Comparison of ENCODE assay signal across 21 cellular contexts in the genomic region with DNA sequence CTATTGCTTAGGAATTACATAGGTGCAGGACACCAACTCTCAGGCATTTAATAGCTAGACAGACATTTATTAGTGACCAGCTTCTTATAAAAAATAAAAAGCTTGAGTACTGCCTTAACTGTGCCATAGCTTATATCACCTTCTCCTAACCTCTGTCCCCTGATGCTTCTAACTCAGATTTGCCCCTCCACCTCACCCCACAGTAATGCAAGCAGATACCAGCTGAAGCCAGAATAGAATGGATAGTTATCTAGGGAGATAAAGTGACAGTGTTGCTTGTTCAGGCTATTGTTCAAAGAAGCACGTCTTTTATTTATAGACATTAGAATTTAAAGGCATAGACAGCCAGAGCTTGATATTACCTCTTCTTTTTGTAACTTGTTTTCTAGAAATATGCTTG.
A peak's percentile ranks its signal among the peaks of the same experiment; 100 is the strongest.
DNase-seq lines count a peak whose midpoint lies in the region; ATAC-seq and TF ChIP-seq lines count a peak whose summit lies in the region.
"Had no signal": no experiment of that assay in that cellular context is flagged by ENCODE, and none has a peak within 500 bp of the region (broad histone marks: within the 10 kb centered on the region; RNA-seq: fewer than 3 reads in every experiment).

No MANE protein-coding gene starts in this region.

- ATAC-seq in WTC11 (peak; percentile 23; the same call in 1 of the 2 replicates), GM18873 (IDR thresholded peaks at IDR 0.05; ENCODE audit: low FRiP score, unreplicated experiment) (no peak)
- ATAC-seq: activated CD8-positive, alpha-beta memory T cell treated with anti-CD3 and anti-CD28 coated beads, Interleukin-2, amount 10 ng/mL, durations not matched to agents 7 days and 5 days; activated T-helper 17 cell treated with anti-CD3 and anti-CD28 coated beads, Interleukin-2, amount 50 U/mL, for 72 hours; gastroesophageal sphincter; left colon; stimulated activated naive CD8-positive, alpha-beta T cell treated with anti-CD3 and anti-CD28 coated beads, Interleukin-15, Interleukin-2, amounts not matched to agents 100 U/mL and 50 U/mL, for 24 hours had no signal

- H2AFZ ChIP-seq in neuronal stem cell (ENCODE audit: low read length) = peak overlapping the region; percentile 54

- no peak overlapping the region for H3K14ac ChIP-seq in neuronal stem cell (ENCODE audit: low read length)

- H3K27me3 Mint-ChIP-seq in WTC11 (ENCODE audit: low read depth) = no peaks in the 10 kb centered on the region
- H3K27me3 Mint-ChIP-seq: activated CD8-positive, alpha-beta memory T cell treated with anti-CD3 and anti-CD28 coated beads, Interleukin-2, amount 10 ng/mL, durations not matched to agents 7 days and 5 days; activated T-helper 17 cell treated with anti-CD3 and anti-CD28 coated beads, Interleukin-2, amount 50 U/mL, for 72 hours had no signal

- H3K9me3 ChIP-seq in neuronal stem cell (replicated peaks in 1 of 2; ENCODE audit: control insufficient read depth in 2 of 2, insufficient read depth in 1 of 2, low read depth in 1 of 2, low read length in 2 of 2) = no peaks in the 10 kb centered on the region
- H3K9me3 ChIP-seq: gastroesophageal sphincter, pancreas, sigmoid colon, tibial nerve had no signal

- no peak overlapping the region for H3K27ac Mint-ChIP-seq in WTC11
- H3K27ac Mint-ChIP-seq: activated CD8-positive, alpha-beta memory T cell treated with anti-CD3 and anti-CD28 coated beads, Interleukin-2, amount 10 ng/mL, durations not matched to agents 7 days and 5 days; activated T-helper 17 cell treated with anti-CD3 and anti-CD28 coated beads, Interleukin-2, amount 50 U/mL, for 72 hours; CD14-positive monocyte had no signal

- peaks cover 22% of the 10 kb centered on the region for H3K4me1 Mint-ChIP-seq in WTC11
- H3K4me1 Mint-ChIP-seq: activated CD8-positive, alpha-beta memory T cell treated with anti-CD3 and anti-CD28 coated beads, Interleukin-2, amount 10 ng/mL, durations not matched to agents 7 days and 5 days; activated T-helper 17 cell treated with anti-CD3 and anti-CD28 coated beads, Interleukin-2, amount 50 U/mL, for 72 hours; CD14-positive monocyte had no signal

- H3K36me3 Mint-ChIP-seq in WTC11 = no peaks in the 10 kb centered on the region

- H3K18ac ChIP-seq in neuronal stem cell (ENCODE audit: low read length) = no peak overlapping the region

- H2BK5ac ChIP-seq in neuronal stem cell (ENCODE audit: low read length) = no peak overlapping the region

- POLR2A ChIA-PET in WTC11 (lab: Charles Lee) = no interaction called here

- no peak overlapping the region for H3K4ac ChIP-seq in neuronal stem cell (ENCODE audit: low read length)

- H3K27me3 ChIP-seq in neuronal stem cell (ENCODE audit: control insufficient read depth in 3 of 3, insufficient read depth in 3 of 3, low read depth in 1 of 3, low read length in 3 of 3) = no peaks in the 10 kb centered on the region
- H3K27me3 ChIP-seq: gastroesophageal sphincter, pancreas, sigmoid colon, tibial nerve had no signal

- no CpG with 5 or more reads among the region's 1 CpG for WGBS in neuronal stem cell (ENCODE audit: extremely low coverage in 2 of 2, insufficient read length in 2 of 2, insufficient replicate concordance in 1 of 2), 2 donors

- no peak overlapping the region for H3K4me3 Mint-ChIP-seq in WTC11
- H3K4me3 Mint-ChIP-seq: activated CD8-positive, alpha-beta memory T cell treated with anti-CD3 and anti-CD28 coated beads, Interleukin-2, amount 10 ng/mL, durations not matched to agents 7 days and 5 days; activated T-helper 17 cell treated with anti-CD3 and anti-CD28 coated beads, Interleukin-2, amount 50 U/mL, for 72 hours; CD14-positive monocyte had no signal

- H2AK5ac ChIP-seq in neuronal stem cell (ENCODE audit: low read depth, low read length) = no peak overlapping the region

- no peak overlapping the region for H2BK15ac ChIP-seq in neuronal stem cell (ENCODE audit: low read length)

- no peak overlapping the region for H3K4me3 ChIP-seq in neuronal stem cell (ENCODE audit: low read length in 2 of 2)
- H3K4me3 ChIP-seq: gastroesophageal sphincter, pancreas, sigmoid colon, tibial nerve had no signal

- no peaks in the 10 kb centered on the region for H3K36me3 ChIP-seq in neuronal stem cell (replicated peaks in 1 of 2; ENCODE audit: control insufficient read depth in 2 of 2, insufficient read depth in 2 of 2, low read length in 2 of 2)
- H3K36me3 ChIP-seq: gastroesophageal sphincter, pancreas, sigmoid colon had no signal

- H3K23ac ChIP-seq in neuronal stem cell (ENCODE audit: low read depth, low read length, poor library complexity) = no peak overlapping the region

- no peak overlapping the region for H3K4me2 ChIP-seq in neuronal stem cell (ENCODE audit: insufficient read depth, low read length, poor library complexity, severe bottlenecking)

- H2BK12ac ChIP-seq in neuronal stem cell (ENCODE audit: low read length) = no peak overlapping the region

- H4K8ac ChIP-seq in neuronal stem cell (ENCODE audit: low read depth, low read length) = no peak overlapping the region

- H4K91ac ChIP-seq in neuronal stem cell (ENCODE audit: low read depth, low read length, poor library complexity) = no peak overlapping the region

- no peak for TF ChIP-seq CTCF in WTC11 (IDR thresholded peaks at IDR 0.05)

- CTCF ChIA-PET in WTC11 (lab: Charles Lee) = no interaction called here

- H3K4me1 ChIP-seq in neuronal stem cell (ENCODE audit: control insufficient read depth in 2 of 2, insufficient read depth in 1 of 2, low read depth in 1 of 2, low read length in 2 of 2) = peaks cover 1 to 11% of the 10 kb centered on the region in 2 donors
- H3K4me1 ChIP-seq: pancreas had no signal

- H3K27ac ChIP-seq in neuronal stem cell (replicated peaks; ENCODE audit: low read length) = no peak overlapping the region
- H3K27ac ChIP-seq: gastroesophageal sphincter, pancreas, tibial nerve had no signal

- H3K9me3 Mint-ChIP-seq in WTC11 = 0 out of 2 replicates have a peak, but pooled peaks cover 1% of the 10 kb centered on the region
- H3K9me3 Mint-ChIP-seq: activated T-helper 17 cell treated with anti-CD3 and anti-CD28 coated beads, Interleukin-2, amount 50 U/mL, for 72 hours had no signal

- in situ Hi-C loops in KBM-7 (cut with MboI; ENCODE audit: low pct_unique_long_range_greater_than_20kb, low sequenced_read_pairs) = no loop called here

- DNase-seq in NCI-H510A treated with DMSO at 0.1 percent for 48 hours (lab: John Stamatoyannopoulos, UW) (peak; percentile 32), NCI-H510A (lab: John Stamatoyannopoulos, UW) (no peak), KBM-7 (peak; percentile 16), WTC11 (ENCODE audit: low spot score) (no peak), neuronal stem cell (ENCODE audit: low spot score) (no peak), hypothalamus (lab: John Stamatoyannopoulos, UW) (no peak), NCI-H524 treated with DMSO at 0.1 percent for 48 hours (lab: John Stamatoyannopoulos, UW) (no peak)
- DNase-seq: activated CD4-positive, alpha-beta T cell treated with anti-CD3 and anti-CD28 coated beads for 4 hours; activated CD8-positive, alpha-beta memory T cell treated with anti-CD3 and anti-CD28 coated beads, Interleukin-2, amount 10 ng/mL, durations not matched to agents 7 days and 5 days; left colon; NCI-H1048; NCI-H526 treated with DMSO at 0.1 percent for 48 hours; pancreas; sigmoid colon; stimulated activated CD4-positive, alpha-beta T cell treated with anti-CD3 and anti-CD28 coated beads, Interleukin-1b, Interleukin-23, amount 100 ng/mL, for 48 hours; stimulated activated naive CD8-positive, alpha-beta T cell treated with anti-CD3 and anti-CD28 coated beads, Interleukin-15, Interleukin-2, amounts not matched to agents 100 U/mL and 50 U/mL, for 24 hours had no signal

- no peaks in the 10 kb centered on the region for H3K79me1 ChIP-seq in neuronal stem cell (ENCODE audit: low read depth, low read length)

- no peak overlapping the region for H3K9ac ChIP-seq in neuronal stem cell (ENCODE audit: low read depth, low read length, poor library complexity)

- H2BK120ac ChIP-seq in neuronal stem cell (ENCODE audit: low read depth, low read length) = no peak overlapping the region

TF ChIP-seq in WTC11, 78 proteins besides CTCF, POLR2A, EP300 and RAD21 (continues in another document):
- TF ChIP-seq, protein P1, sequence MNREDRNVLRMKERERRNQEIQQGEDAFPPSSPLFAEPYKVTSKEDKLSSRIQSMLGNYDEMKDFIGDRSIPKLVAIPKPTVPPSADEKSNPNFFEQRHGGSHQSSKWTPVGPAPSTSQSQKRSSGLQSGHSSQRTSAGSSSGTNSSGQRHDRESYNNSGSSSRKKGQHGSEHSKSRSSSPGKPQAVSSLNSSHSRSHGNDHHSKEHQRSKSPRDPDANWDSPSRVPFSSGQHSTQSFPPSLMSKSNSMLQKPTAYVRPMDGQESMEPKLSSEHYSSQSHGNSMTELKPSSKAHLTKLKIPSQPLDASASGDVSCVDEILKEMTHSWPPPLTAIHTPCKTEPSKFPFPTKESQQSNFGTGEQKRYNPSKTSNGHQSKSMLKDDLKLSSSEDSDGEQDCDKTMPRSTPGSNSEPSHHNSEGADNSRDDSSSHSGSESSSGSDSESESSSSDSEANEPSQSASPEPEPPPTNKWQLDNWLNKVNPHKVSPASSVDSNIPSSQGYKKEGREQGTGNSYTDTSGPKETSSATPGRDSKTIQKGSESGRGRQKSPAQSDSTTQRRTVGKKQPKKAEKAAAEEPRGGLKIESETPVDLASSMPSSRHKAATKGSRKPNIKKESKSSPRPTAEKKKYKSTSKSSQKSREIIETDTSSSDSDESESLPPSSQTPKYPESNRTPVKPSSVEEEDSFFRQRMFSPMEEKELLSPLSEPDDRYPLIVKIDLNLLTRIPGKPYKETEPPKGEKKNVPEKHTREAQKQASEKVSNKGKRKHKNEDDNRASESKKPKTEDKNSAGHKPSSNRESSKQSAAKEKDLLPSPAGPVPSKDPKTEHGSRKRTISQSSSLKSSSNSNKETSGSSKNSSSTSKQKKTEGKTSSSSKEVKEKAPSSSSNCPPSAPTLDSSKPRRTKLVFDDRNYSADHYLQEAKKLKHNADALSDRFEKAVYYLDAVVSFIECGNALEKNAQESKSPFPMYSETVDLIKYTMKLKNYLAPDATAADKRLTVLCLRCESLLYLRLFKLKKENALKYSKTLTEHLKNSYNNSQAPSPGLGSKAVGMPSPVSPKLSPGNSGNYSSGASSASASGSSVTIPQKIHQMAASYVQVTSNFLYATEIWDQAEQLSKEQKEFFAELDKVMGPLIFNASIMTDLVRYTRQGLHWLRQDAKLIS (CRISPR knock-in tag; IDR thresholded peaks at IDR 0.05; ENCODE audit: borderline replicate concordance) = no peak
- TF ChIP-seq, protein P2, sequence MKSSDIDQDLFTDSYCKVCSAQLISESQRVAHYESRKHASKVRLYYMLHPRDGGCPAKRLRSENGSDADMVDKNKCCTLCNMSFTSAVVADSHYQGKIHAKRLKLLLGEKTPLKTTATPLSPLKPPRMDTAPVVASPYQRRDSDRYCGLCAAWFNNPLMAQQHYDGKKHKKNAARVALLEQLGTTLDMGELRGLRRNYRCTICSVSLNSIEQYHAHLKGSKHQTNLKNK (CRISPR knock-in tag; IDR thresholded peaks at IDR 0.05) = no peak
- no peak for TF ChIP-seq ZNF416 (CRISPR knock-in tag; IDR thresholded peaks at IDR 0.05)
- TF ChIP-seq ZNF671 (CRISPR knock-in tag; IDR thresholded peaks at IDR 0.05) = no peak
- no peak for TF ChIP-seq ZNF396 (CRISPR knock-in tag; IDR thresholded peaks at IDR 0.05; ENCODE audit: borderline replicate concordance)

Comparison
In these comparisons a context has a peak if more than half of its experiments do, and no peak if none do; other contexts are left out.
1. DNase-seq: peak in NCI-H510A treated with DMSO at 0.1 percent for 48 hours (single experiment) and KBM-7 (single experiment); none in NCI-H510A (single experiment), WTC11 (single experiment), neuronal stem cell (single experiment), hypothalamus (0 of 51) and NCI-H524 treated with DMSO at 0.1 percent for 48 hours (single experiment).